ENCODE assay signal across 7 cellular contexts in genomic region chr9:8448226-8448625, GRCh38.
"Had no signal": no experiment of that assay in that cellular context is flagged by ENCODE, and none has a peak within 500 bp of the region (broad histone marks: within the 10 kb centered on the region; RNA-seq: fewer than 3 reads in every experiment).

No MANE protein-coding gene starts in this region.

- H3K4me3 ChIP-seq: GM23338, HAP-1, K562 had no signal

- DNase-seq: HFFc6, KG1 had no signal

- H3K36me3 ChIP-seq: HAP-1 had no signal

- H3K4me1 ChIP-seq: HAP-1 had no signal

- ATAC-seq: HCT116, K562 had no signal

- H3K9me3 ChIP-seq: HAP-1 had no signal

- H3K4me2 ChIP-seq: GM23338 had no signal

- H2AFZ ChIP-seq: GM23338 had no signal

- FAIRE-seq: HTR-8/SVneo, K562 had no signal
